Comparison of ENCODE assay signal across 10 cellular contexts in genomic region chr3:153513236-153513635, GRCh38.
DNase-seq lines count a peak whose midpoint lies in the region; ATAC-seq lines count a peak whose summit lies in the region.
"Had no signal": no experiment of that assay in that cellular context is flagged by ENCODE, and none has a peak within 500 bp of the region (broad histone marks: within the 10 kb centered on the region; RNA-seq: fewer than 3 reads in every experiment).

No MANE protein-coding gene starts in this region.

- no peak overlapping the region for H3K4me3 ChIP-seq in CD4-positive, alpha-beta memory T cell (ENCODE audit: low read length in 2 of 2)

- H3K27ac ChIP-seq in CD4-positive, alpha-beta memory T cell (ENCODE audit: low read depth, low read length), result no peak overlapping the region

- CTCF ChIA-PET in CD4-positive, alpha-beta memory T cell (lab: Charles Lee; ENCODE audit: partially characterized antibody), result interaction anchor here (0.9 to 3.6 kb wide), 19 partner anchors 11 to 470 kb away, joined by 3 to 28 read pairs (median 4); no protein-coding TSS in a partner anchor

- intact Hi-C loops in CD4-positive, alpha-beta memory T cell (cut with micrococcal nuclease), result loop anchor here (1.0 to 10.0 kb wide), 5 partner anchors 82 to 470 kb away; no protein-coding TSS in a partner anchor

- H3K36me3 Mint-ChIP-seq in CD4-positive, alpha-beta memory T cell, result peaks cover 0 to 2% of the 10 kb centered on the region in 2 donors
- H3K36me3 Mint-ChIP-seq in T-helper 17 cell (ENCODE audit: low read depth), result peaks cover 2% of the 10 kb centered on the region

- H3K9me3 Mint-ChIP-seq in CD4-positive, alpha-beta memory T cell, result peaks cover 0 to 11% (median 8%) of the 10 kb centered on the region in 8 donors

- H3K36me3 ChIP-seq in CD4-positive, alpha-beta memory T cell (ENCODE audit: insufficient read depth, low read length), result no peaks in the 10 kb centered on the region

- H3K4me1 Mint-ChIP-seq in CD4-positive, alpha-beta memory T cell, result peaks cover 0 to 4% (median 1%) of the 10 kb centered on the region in 4 donors
- H3K4me1 Mint-ChIP-seq in T-helper 17 cell, result peaks cover 3% of the 10 kb centered on the region

- no peaks in the 10 kb centered on the region for H3K27me3 ChIP-seq in CD4-positive, alpha-beta memory T cell (ENCODE audit: insufficient read depth, low read length)

- POLR2A ChIA-PET in CD4-positive, alpha-beta memory T cell (lab: Charles Lee; ENCODE audit: partially characterized antibody), result no interaction called here

- H3K27me3 Mint-ChIP-seq in CD4-positive, alpha-beta memory T cell, result peaks cover 0 to 2% of the 10 kb centered on the region in 2 donors
- H3K27me3 Mint-ChIP-seq in T-helper 17 cell, result no peaks in the 10 kb centered on the region

- peak; percentile 48 for ATAC-seq in T-helper 17 cell
- no peak for ATAC-seq in GM21526 (IDR thresholded peaks at IDR 0.05; ENCODE audit: low FRiP score, unreplicated experiment)
- no peak for ATAC-seq in activated CD4-positive, CD25-positive, alpha-beta regulatory T cell treated with anti-CD3 and anti-CD28 coated beads, Interleukin-2, amount 50 U/mL, for 24 hours

- no peak overlapping the region for H3K4me3 Mint-ChIP-seq in CD4-positive, alpha-beta memory T cell
- no peak overlapping the region for H3K4me3 Mint-ChIP-seq in T-helper 17 cell

- H3K9me3 ChIP-seq in CD4-positive, alpha-beta memory T cell (ENCODE audit: control insufficient read depth in 1 of 2, low read length in 2 of 2), result no peaks in the 10 kb centered on the region
- H3K9me3 ChIP-seq in T-helper 17 cell (ENCODE audit: control insufficient read depth, low read length, poor library complexity, severe bottlenecking), result no peaks in the 10 kb centered on the region

- no peaks in the 10 kb centered on the region for H3K4me1 ChIP-seq in CD4-positive, alpha-beta memory T cell (ENCODE audit: insufficient read depth, low read length)

- DNase-seq in CD4-positive, alpha-beta memory T cell, result peak in 4 of 5 donors; percentile 12 to 20 (median 12)
- DNase-seq in H4 (ENCODE audit: low spot score) (peak; percentile 9), T-helper 17 cell (no peak), iPS DF 4.7 (ENCODE audit: extremely low read depth, low spot score) (peak; percentile 22), SHP77 treated with DMSO at 0.1 percent for 48 hours (lab: John Stamatoyannopoulos, UW) (no peak), SHP77 (lab: John Stamatoyannopoulos, UW) (no peak)
- DNase-seq: NCI-H345, retina had no signal

- H3K27ac Mint-ChIP-seq in CD4-positive, alpha-beta memory T cell, result no peak overlapping the region
- no peak overlapping the region for H3K27ac Mint-ChIP-seq in T-helper 17 cell

Comparison
In these comparisons a context has a peak if more than half of its experiments do, and no peak if none do; other contexts are left out.
1. DNase-seq: peak in CD4-positive, alpha-beta memory T cell (4 of 5), H4 (single experiment) and iPS DF 4.7 (single experiment); none in T-helper 17 cell (0 of 3), SHP77 treated with DMSO at 0.1 percent for 48 hours (single experiment) and SHP77 (0 of 2).